ENCODE assay signal across 8 cellular contexts in the genomic region with DNA sequence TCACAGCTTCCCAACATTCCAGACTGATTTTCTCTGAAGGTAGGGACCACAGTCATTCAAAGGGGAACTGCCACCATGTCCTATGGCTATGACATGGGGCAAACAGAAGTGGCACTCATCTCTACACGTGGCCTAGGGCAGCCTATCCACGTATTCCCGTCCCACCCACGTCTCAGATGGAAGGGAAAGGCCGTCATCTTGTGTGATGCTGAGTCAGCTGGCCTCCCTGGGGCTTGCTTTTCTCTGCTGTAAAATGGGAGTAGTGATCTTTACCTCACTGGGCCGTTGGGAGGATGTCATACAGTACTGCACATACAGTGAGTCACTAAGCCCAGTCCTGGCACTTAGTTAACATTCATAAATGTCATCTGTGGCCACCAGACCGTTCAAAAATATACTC.
A peak's percentile ranks its signal among the peaks of the same experiment; 100 is the strongest.
DNase-seq lines count a peak whose midpoint lies in the region; ATAC-seq and TF ChIP-seq lines count a peak whose summit lies in the region.

No MANE protein-coding gene starts in this region.

- H4K91ac ChIP-seq in IMR-90 (ENCODE audit: insufficient read depth, low read depth, low read length) = 0 out of 2 replicates have a peak overlapping the region, but pooled peaks have one; percentile 12

- 0 out of 3 replicates have a peak overlapping the region, but pooled peaks have one; percentile 15 for H2BK15ac ChIP-seq in IMR-90 (ENCODE audit: low read depth, low read length)

- no peak overlapping the region for H3K4me3 ChIP-seq in IMR-90 (ENCODE audit: insufficient read depth, low read depth, low read length)
- H3K4me3 ChIP-seq in hepatocyte = no peak overlapping the region
- no peak overlapping the region for H3K4me3 ChIP-seq in foreskin fibroblast (ENCODE audit: low read depth in 1 of 2, low read length in 2 of 2)

- no peak overlapping the region for H4K5ac ChIP-seq in IMR-90 (ENCODE audit: low read depth, low read length)

- no peak for TF ChIP-seq RAD21 in IMR-90 (IDR thresholded peaks at IDR 0.05; ENCODE audit: low read length)

- H3K9me1 ChIP-seq in IMR-90 (ENCODE audit: insufficient read depth, low read length) = peaks cover 35% of the 10 kb centered on the region

- H3K27me3 ChIP-seq in IMR-90 (ENCODE audit: control insufficient read depth, insufficient read depth, low read length) = no peaks in the 10 kb centered on the region
- H3K27me3 ChIP-seq in hepatocyte = no peaks in the 10 kb centered on the region

- H3K27me3 Mint-ChIP-seq in activated CD8-positive, alpha-beta memory T cell treated with anti-CD3 and anti-CD28 coated beads, Interleukin-2, amount 10 ng/mL, durations not matched to agents 7 days and 5 days = no peaks in the 10 kb centered on the region
- no peaks in the 10 kb centered on the region for H3K27me3 Mint-ChIP-seq in stimulated activated naive B cell treated with anti-CD40 and anti-IgM and Interleukin-4, amounts not matched to agents 10 μg/mL and 1 μg/mL and 100 μg/mL, for 72 hours

- no peaks in the 10 kb centered on the region for H3K9me2 ChIP-seq in hepatocyte (replicated peaks; ENCODE audit: insufficient read depth)

- TF ChIP-seq CTCF in IMR-90 (conservative IDR thresholded peaks at IDR 0.05; ENCODE audit: low read depth, low read length) (no peak), hepatocyte (IDR thresholded peaks at IDR 0.05; ENCODE audit: poor library complexity) (no peak), foreskin fibroblast (IDR thresholded peaks at IDR 0.05; ENCODE audit: low read depth, low read length) (no peak)

- H3K56ac ChIP-seq in IMR-90 (ENCODE audit: extremely low read depth, insufficient read depth, low read length) = no peak overlapping the region

- no peak overlapping the region for H2BK5ac ChIP-seq in IMR-90 (ENCODE audit: low read depth, low read length, poor library complexity, severe bottlenecking)

- WGBS in IMR-90 (ENCODE audit: extremely low coverage in 2 of 2, insufficient read length in 1 of 2), 2 experiments = 50% methylated on average over 1 of the region's 7 CpGs; no CpG with 5 or more reads in 1 of the 2 experiments
- 81% methylated on average over 7 of the region's 7 CpGs for WGBS in hepatocyte (ENCODE audit: low lambda C conversion rate, missing lambda C conversion rate)

- H3K9me3 Mint-ChIP-seq in activated CD8-positive, alpha-beta memory T cell treated with anti-CD3 and anti-CD28 coated beads, Interleukin-2, amount 10 ng/mL, durations not matched to agents 7 days and 5 days (ENCODE audit: low read depth) = no peaks in the 10 kb centered on the region
- no peaks in the 10 kb centered on the region for H3K9me3 Mint-ChIP-seq in stimulated activated naive B cell treated with anti-CD40 and anti-IgM and Interleukin-4, amounts not matched to agents 10 μg/mL and 1 μg/mL and 100 μg/mL, for 72 hours

- H3K36me3 ChIP-seq in IMR-90 (ENCODE audit: control insufficient read depth, insufficient read depth, low read length) = no peaks in the 10 kb centered on the region
- no peaks in the 10 kb centered on the region for H3K36me3 ChIP-seq in hepatocyte (replicated peaks; ENCODE audit: insufficient read depth, low read depth)

- peak overlapping the region; percentile 99 for H3K27ac Mint-ChIP-seq in activated CD8-positive, alpha-beta memory T cell treated with anti-CD3 and anti-CD28 coated beads, Interleukin-2, amount 10 ng/mL, durations not matched to agents 7 days and 5 days
- H3K27ac Mint-ChIP-seq in stimulated activated naive B cell treated with anti-CD40 and anti-IgM and Interleukin-4, amounts not matched to agents 10 μg/mL and 1 μg/mL and 100 μg/mL, for 72 hours = peak overlapping the region; percentile 99

- peaks cover 92% of the 10 kb centered on the region for H3K79me2 ChIP-seq in hepatocyte

- H3K9ac ChIP-seq in IMR-90 (ENCODE audit: low read depth, low read length) = no peak overlapping the region

- H3K79me1 ChIP-seq in IMR-90 (ENCODE audit: low read depth in 1 of 2, low read length in 2 of 2) = peaks cover 50 to 82% of the 10 kb centered on the region in 2 experiments

- H3K27ac ChIP-seq in IMR-90 (ENCODE audit: insufficient read depth, low read length) (no peak overlapping the region), hepatocyte (peak overlapping the region; percentile 38)

- dilution Hi-C loops in IMR-90 (cut with HindIII; ENCODE audit: low sequenced_read_pairs, unreplicated experiment) = no loop called here

- no TSS peak for BruUV-seq in IMR-90 (replicated peaks; lab: Mats Ljungman, UMichigan)

- H3K4me1 ChIP-seq in IMR-90 (ENCODE audit: control insufficient read depth, insufficient read depth, low read length) (peaks cover 19% of the 10 kb centered on the region), hepatocyte (ENCODE audit: insufficient read depth) (peaks cover 28% of the 10 kb centered on the region)

- H3K4me1 Mint-ChIP-seq in activated CD8-positive, alpha-beta memory T cell treated with anti-CD3 and anti-CD28 coated beads, Interleukin-2, amount 10 ng/mL, durations not matched to agents 7 days and 5 days = peaks cover 93% of the 10 kb centered on the region
- peaks cover 77 to 96% of the 10 kb centered on the region in 2 donors for H3K4me1 Mint-ChIP-seq in stimulated activated naive B cell treated with anti-CD40 and anti-IgM and Interleukin-4, amounts not matched to agents 10 μg/mL and 1 μg/mL and 100 μg/mL, for 72 hours

- peak overlapping the region; percentile 72 for H3K4me3 Mint-ChIP-seq in activated CD8-positive, alpha-beta memory T cell treated with anti-CD3 and anti-CD28 coated beads, Interleukin-2, amount 10 ng/mL, durations not matched to agents 7 days and 5 days
- H3K4me3 Mint-ChIP-seq in stimulated activated naive B cell treated with anti-CD40 and anti-IgM and Interleukin-4, amounts not matched to agents 10 μg/mL and 1 μg/mL and 100 μg/mL, for 72 hours = peak overlapping the region; percentile 86 to 87

- CTCF ChIA-PET in IMR-90 (lab: Yijun Ruan, JAX) = interaction anchor here (1.3 kb wide), 1 partner anchor 12 kb away, joined by 3 read pairs; no protein-coding TSS in a partner anchor
- CTCF ChIA-PET in activated CD8-positive, alpha-beta memory T cell treated with anti-CD3 and anti-CD28 coated beads, Interleukin-2, amount 10 ng/mL, durations not matched to agents 7 days and 5 days (lab: Charles Lee) = interaction anchor here (1.2 to 6.6 kb wide), 10 partner anchors 12 to 76 kb away, joined by 3 to 58 read pairs (median 7); partner anchors contain the start of gene RAPGEF1

- peak overlapping the region; percentile 65 for H2BK120ac ChIP-seq in IMR-90 (ENCODE audit: low read depth, low read length)

- H2AFZ ChIP-seq in IMR-90 (replicated peaks; ENCODE audit: low read length, poor library complexity) (no peak overlapping the region), hepatocyte (no peak overlapping the region)

- TF ChIP-seq POLR2A in IMR-90 (IDR thresholded peaks at IDR 0.05; ENCODE audit: low read depth, low read length) = no peak

- H3K9me3 ChIP-seq in IMR-90 (ENCODE audit: control insufficient read depth, insufficient read depth, low read length) (no peaks in the 10 kb centered on the region), hepatocyte (ENCODE audit: low read depth) (no peaks in the 10 kb centered on the region)

- H2AK5ac ChIP-seq in IMR-90 (ENCODE audit: low read depth, low read length) = peak overlapping the region; percentile 99

- peaks cover 32% of the 10 kb centered on the region for H3K36me3 Mint-ChIP-seq in activated CD8-positive, alpha-beta memory T cell treated with anti-CD3 and anti-CD28 coated beads, Interleukin-2, amount 10 ng/mL, durations not matched to agents 7 days and 5 days
- H3K36me3 Mint-ChIP-seq in stimulated activated naive B cell treated with anti-CD40 and anti-IgM and Interleukin-4, amounts not matched to agents 10 μg/mL and 1 μg/mL and 100 μg/mL, for 72 hours = peaks cover 42 to 75% of the 10 kb centered on the region in 2 donors

- no peak overlapping the region for H3K4me2 ChIP-seq in IMR-90 (ENCODE audit: low read depth, low read length)
- no peak overlapping the region for H3K4me2 ChIP-seq in hepatocyte

- in situ Hi-C loops in IMR-90 (cut with MboI; ENCODE audit: low sequenced_read_pairs) = no loop called here

- peaks cover 60% of the 10 kb centered on the region for H4K20me1 ChIP-seq in IMR-90 (ENCODE audit: insufficient read depth, low read length)
- peaks cover 15% of the 10 kb centered on the region for H4K20me1 ChIP-seq in hepatocyte (ENCODE audit: insufficient read depth, poor library complexity, severe bottlenecking)

- no peak overlapping the region; a peak in 1 of 4 replicates for H4K8ac ChIP-seq in IMR-90 (ENCODE audit: low read depth in 2 of 2, low read length in 2 of 2)

- intact Hi-C loops in IMR-90 (cut with micrococcal nuclease) = no loop called here

- peak overlapping the region; percentile 83 for H3K23ac ChIP-seq in IMR-90 (ENCODE audit: low read depth, low read length)

- H3K14ac ChIP-seq in IMR-90 (replicated peaks; ENCODE audit: low read depth, low read length) = peak overlapping the region; percentile 66; the same call in 1 of the 2 replicates

- peak overlapping the region; percentile 62 for H2AK9ac ChIP-seq in IMR-90 (replicated peaks; ENCODE audit: low read depth, low read length, poor library complexity)

- H2BK20ac ChIP-seq in IMR-90 (ENCODE audit: low read depth, low read length) = peak overlapping the region; percentile 49; the same call in 1 of the 2 replicates

- H3K18ac ChIP-seq in IMR-90 (ENCODE audit: low read depth, low read length) = peak overlapping the region; percentile 9

- POLR2A ChIA-PET in IMR-90 (lab: Charles Lee; ENCODE audit: unreplicated experiment) = no interaction called here

- peak overlapping the region; percentile 70 for H3K4ac ChIP-seq in IMR-90 (ENCODE audit: low read depth, low read length)

- ATAC-seq in IMR-90 (ENCODE audit: low read depth) (no peak), GM19023 (IDR thresholded peaks at IDR 0.05; ENCODE audit: unreplicated experiment) (no peak), HG03135 (IDR thresholded peaks at IDR 0.05; ENCODE audit: unreplicated experiment) (no peak)
- ATAC-seq in activated CD8-positive, alpha-beta memory T cell treated with anti-CD3 and anti-CD28 coated beads, Interleukin-2, amount 10 ng/mL, durations not matched to agents 7 days and 5 days = peak; percentile 57
- peak; percentile 59 to 65 for ATAC-seq in stimulated activated naive B cell treated with anti-CD40 and anti-IgM and Interleukin-4, amounts not matched to agents 10 μg/mL and 1 μg/mL and 100 μg/mL, for 72 hours (replicated peaks)

- no peak for DNase-seq in IMR-90
- peak; percentile 84 for DNase-seq in activated CD8-positive, alpha-beta memory T cell treated with anti-CD3 and anti-CD28 coated beads, Interleukin-2, amount 10 ng/mL, durations not matched to agents 7 days and 5 days
- no peak for DNase-seq in hepatocyte (ENCODE audit: low spot score)
- DNase-seq in stimulated activated naive B cell treated with anti-CD40 and anti-IgM and Interleukin-4, amounts not matched to agents 10 μg/mL and 1 μg/mL and 100 μg/mL, for 72 hours = peak; percentile 67
- DNase-seq in NCI-H2196 treated with DMSO at 0.1 percent for 48 hours (lab: John Stamatoyannopoulos, UW; ENCODE audit: unreplicated experiment) = no peak
- no peak for DNase-seq in foreskin fibroblast

TF ChIP-seq in IMR-90, 13 proteins besides CTCF, POLR2A, EP300 and RAD21:
- TF ChIP-seq MAFK (IDR thresholded peaks at IDR 0.05; ENCODE audit: low read depth, low read length) (peak; percentile 59), RCOR1 (IDR thresholded peaks at IDR 0.05; ENCODE audit: insufficient replicate concordance, low read length) (no peak)
TF ChIP-seq in IMR-90: peak in this region for 1.

Comparison
In these comparisons a context has a peak if more than half of its experiments do, and no peak if none do; other contexts are left out.
1. ATAC-seq: peak in activated CD8-positive, alpha-beta memory T cell treated with anti-CD3 and anti-CD28 coated beads, Interleukin-2, amount 10 ng/mL, durations not matched to agents 7 days and 5 days (single experiment) and stimulated activated naive B cell treated with anti-CD40 and anti-IgM and Interleukin-4, amounts not matched to agents 10 μg/mL and 1 μg/mL and 100 μg/mL, for 72 hours (2 of 2); none in IMR-90 (single experiment), GM19023 (single experiment) and HG03135 (single experiment).
2. DNase-seq: peak in activated CD8-positive, alpha-beta memory T cell treated with anti-CD3 and anti-CD28 coated beads, Interleukin-2, amount 10 ng/mL, durations not matched to agents 7 days and 5 days (single experiment) and stimulated activated naive B cell treated with anti-CD40 and anti-IgM and Interleukin-4, amounts not matched to agents 10 μg/mL and 1 μg/mL and 100 μg/mL, for 72 hours (single experiment); none in IMR-90 (single experiment), hepatocyte (single experiment), NCI-H2196 treated with DMSO at 0.1 percent for 48 hours (single experiment) and foreskin fibroblast (0 of 2).